Comparison of ENCODE assay signal across 9 cellular contexts in the genomic region with DNA sequence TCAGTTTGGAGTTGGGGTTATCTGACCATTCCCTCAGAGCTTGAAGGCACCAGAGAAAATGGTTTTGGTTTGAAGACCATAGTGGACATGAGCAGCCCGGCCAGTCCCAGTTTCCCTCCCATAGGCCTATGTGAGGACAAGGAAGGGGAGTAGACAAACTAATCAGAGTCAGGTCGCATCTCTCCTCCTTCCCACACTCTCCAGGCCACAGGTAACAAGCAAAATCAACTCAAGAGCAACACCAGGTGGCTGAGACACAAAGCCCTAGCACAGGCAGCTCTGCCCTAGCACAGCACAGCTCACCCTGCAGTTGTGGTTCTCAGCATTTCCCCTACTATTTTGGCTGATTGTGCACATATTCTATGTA.
DNase-seq lines count a peak whose midpoint lies in the region; ATAC-seq lines count a peak whose summit lies in the region.
"Had no signal": no experiment of that assay in that cellular context is flagged by ENCODE, and none has a peak within 500 bp of the region (broad histone marks: within the 10 kb centered on the region; RNA-seq: fewer than 3 reads in every experiment).

No MANE protein-coding gene starts in this region.

- H3K4me3 ChIP-seq in mucosa of rectum (ENCODE audit: low read length in 2 of 2): peak overlapping the region in 1 of 2 donors; percentile 57

- H3K9me3 ChIP-seq in mucosa of rectum (ENCODE audit: control insufficient read depth in 2 of 2, low read length in 2 of 2): no peaks in the 10 kb centered on the region
- H3K9me3 ChIP-seq: heart left ventricle had no signal

- peaks cover 57 to 65% of the 10 kb centered on the region in 2 donors for H3K36me3 ChIP-seq in mucosa of rectum (ENCODE audit: control insufficient read depth in 2 of 2, insufficient read depth in 2 of 2, low read length in 2 of 2)

- peaks cover 9 to 12% of the 10 kb centered on the region in 2 donors for H3K4me1 ChIP-seq in mucosa of rectum (ENCODE audit: control insufficient read depth in 2 of 2, insufficient read depth in 2 of 2, low read length in 2 of 2)

- H3K9ac ChIP-seq in mucosa of rectum (ENCODE audit: low read depth in 1 of 2, low read length in 2 of 2): no peak overlapping the region

- peak overlapping the region; percentile 57 to 73 for H3K27ac ChIP-seq in mucosa of rectum (ENCODE audit: low read depth in 2 of 2, low read length in 2 of 2)

- peak; percentile 72 to 73 for DNase-seq in activated CD4-positive, alpha-beta T cell treated with anti-CD3 and anti-CD28 coated beads for 4 hours
- DNase-seq in T1000 (lab: John Stamatoyannopoulos, UW) (no peak), AG20443 (ENCODE audit: low spot score) (no peak), NCI-H1048 (lab: John Stamatoyannopoulos, UW) (no peak), NCI-H2196 treated with DMSO at 0.1 percent for 48 hours (lab: John Stamatoyannopoulos, UW; ENCODE audit: unreplicated experiment) (no peak)
- DNase-seq: heart left ventricle had no signal

- peak; percentile 49 for ATAC-seq in GM19035 (IDR thresholded peaks at IDR 0.05; ENCODE audit: unreplicated experiment)
- peak; percentile 25 for ATAC-seq in HG03060 (IDR thresholded peaks at IDR 0.05; ENCODE audit: low read depth, unreplicated experiment)

- H3K27me3 ChIP-seq in mucosa of rectum (ENCODE audit: control insufficient read depth in 2 of 2, insufficient read depth in 2 of 2, low read length in 2 of 2): no peaks in the 10 kb centered on the region
- H3K27me3 ChIP-seq: heart left ventricle had no signal

Comparison
In these comparisons a context has a peak if more than half of its experiments do, and no peak if none do; other contexts are left out.
1. DNase-seq: peak in activated CD4-positive, alpha-beta T cell treated with anti-CD3 and anti-CD28 coated beads for 4 hours (2 of 2); none in T1000 (single experiment), AG20443 (single experiment), NCI-H1048 (single experiment) and NCI-H2196 treated with DMSO at 0.1 percent for 48 hours (single experiment).